14 cellular contexts compared by ENCODE assay signal in genomic region chr20:21183722-21184121, GRCh38. TPM values are rescaled to one million over a fixed set of nuclear protein-coding genes. Genes with fewer than 3 reads are reported as not detected.
A peak's percentile ranks its signal among the peaks of the same experiment; 100 is the strongest.
DNase-seq lines count a peak whose midpoint lies in the region; ATAC-seq, FAIRE-seq and TF ChIP-seq lines count a peak whose summit lies in the region.
"Had no signal": no experiment of that assay in that cellular context is flagged by ENCODE, and none has a peak within 500 bp of the region (broad histone marks: within the 10 kb centered on the region; RNA-seq: fewer than 3 reads in every experiment).

No MANE protein-coding gene starts in this region.

- no peak overlapping the region for H3K23ac ChIP-seq in H1 (ENCODE audit: insufficient read length)
- H3K23ac ChIP-seq in trophoblast cell (ENCODE audit: low read length) = no peak overlapping the region

- H3K18ac ChIP-seq in H1 (ENCODE audit: extremely low read depth, low read length) (no peak overlapping the region), trophoblast cell (ENCODE audit: low read length) (no peak overlapping the region)

- no peak for TF ChIP-seq RAD21 in H1 (IDR thresholded peaks at IDR 0.05 in 1 of 2, conservative IDR thresholded peaks at IDR 0.05 in 1 of 2; ENCODE audit: low read depth in 2 of 2, low read length in 2 of 2)

- H3K27ac ChIP-seq in H1 (ENCODE audit: low read depth, low read length) = no peak overlapping the region
- peak overlapping the region in 3 of 4 donors; percentile 53 to 69 (median 54) for H3K27ac ChIP-seq in gastrocnemius medialis
- H3K27ac ChIP-seq in trophoblast cell (ENCODE audit: low read depth, low read length) = no peak overlapping the region
- no peak overlapping the region for H3K27ac ChIP-seq in Karpas-422 (ENCODE audit: low read length)
- H3K27ac ChIP-seq in substantia nigra (ENCODE audit: low read depth, low read length, poor library complexity, severe bottlenecking) = no peak overlapping the region

- intact Hi-C loops in gastrocnemius medialis (cut with DNase I; ENCODE audit: low total_unique reads) = loop anchor here (5.0 kb wide), 1 partner anchor 56 kb away; the partner anchor contains the start of gene KIZ

- no peaks in the 10 kb centered on the region for H3K23me2 ChIP-seq in H1 (ENCODE audit: low read depth, low read length)

- H3K9ac ChIP-seq in H1 (replicated peaks in 1 of 4; ENCODE audit: extremely low read depth in 1 of 4, low read depth in 3 of 4, low read length in 3 of 4) (no peak overlapping the region), trophoblast cell (ENCODE audit: low read length) (no peak overlapping the region), Karpas-422 (ENCODE audit: low read length) (no peak overlapping the region)

- no peak overlapping the region for H4K8ac ChIP-seq in H1 (ENCODE audit: extremely low read depth, insufficient read depth, low read length)
- no peak overlapping the region for H4K8ac ChIP-seq in trophoblast cell (ENCODE audit: low read depth, low read length)

- H4K12ac ChIP-seq in trophoblast cell (ENCODE audit: low read depth, low read length) = no peak overlapping the region

- H3K9me3 ChIP-seq in H1 (ENCODE audit: insufficient read depth in 2 of 2, low read depth in 1 of 2, low read length in 1 of 2) (no peaks in the 10 kb centered on the region), gastrocnemius medialis (no peaks in the 10 kb centered on the region), trophoblast cell (ENCODE audit: insufficient read depth, low read depth, low read length) (no peaks in the 10 kb centered on the region), Karpas-422 (ENCODE audit: low read length) (no peaks in the 10 kb centered on the region)

- H2BK15ac ChIP-seq in H1 (ENCODE audit: low read length) = no peak overlapping the region

- H3K56ac ChIP-seq in H1 (replicated peaks; ENCODE audit: insufficient read length, low read depth, low read length) = no peak overlapping the region

- no peak for TF ChIP-seq EP300 in H1 (IDR thresholded peaks at IDR 0.05; ENCODE audit: borderline replicate concordance in 1 of 2, low read depth in 2 of 2, low read length in 2 of 2)

- no peak for ATAC-seq in gastrocnemius medialis
- ATAC-seq: esophagus mucosa had no signal

- POLR2A ChIA-PET in H1 (lab: Charles Lee; ENCODE audit: partially characterized antibody) = interaction anchor here (1.1 to 1.8 kb wide), 5 partner anchors 8 to 119 kb away, joined by 3 to 7 read pairs (median 4); partner anchors contain the start of gene XRN2

- TF ChIP-seq CTCF in H1 (IDR thresholded peaks at IDR 0.05; ENCODE audit: control extremely low read depth in 1 of 3, insufficient read depth in 1 of 3, low read depth in 1 of 3, low read length in 3 of 3) (no peak), gastrocnemius medialis (IDR thresholded peaks at IDR 0.05 in 4 of 5, conservative IDR thresholded peaks at IDR 0.05 in 1 of 5) (no peak)

- no peaks in the 10 kb centered on the region for H3K36me3 ChIP-seq in H1 (ENCODE audit: control insufficient read depth in 2 of 4, insufficient read depth in 4 of 4, low read length in 3 of 4)
- no peaks in the 10 kb centered on the region for H3K36me3 ChIP-seq in gastrocnemius medialis
- H3K36me3 ChIP-seq in trophoblast cell (ENCODE audit: control insufficient read depth in 1 of 2, insufficient read depth in 2 of 2, low read length in 2 of 2) = no peaks in the 10 kb centered on the region
- H3K36me3 ChIP-seq in Karpas-422 (ENCODE audit: insufficient read depth, low read length) = no peaks in the 10 kb centered on the region

- H3K4me3 ChIP-seq in H1 (ENCODE audit: extremely low read depth in 1 of 4, insufficient read depth in 2 of 4, low read depth in 3 of 4, low read length in 4 of 4) = no peak overlapping the region
- H3K4me3 ChIP-seq in gastrocnemius medialis = no peak overlapping the region
- H3K4me3 ChIP-seq in trophoblast cell (ENCODE audit: low read depth, low read length) = no peak overlapping the region
- H3K4me3 ChIP-seq in Karpas-422 (ENCODE audit: low read length) = no peak overlapping the region

- H3K79me1 ChIP-seq in H1 (ENCODE audit: low read depth, low read length) (no peaks in the 10 kb centered on the region), trophoblast cell (ENCODE audit: low read length) (no peaks in the 10 kb centered on the region)

- H2BK12ac ChIP-seq in H1 (ENCODE audit: low read depth, low read length) (peak overlapping the region; percentile 32), trophoblast cell (ENCODE audit: low read length) (no peak overlapping the region)

- H3K9me2 ChIP-seq in Karpas-422 (replicated peaks; ENCODE audit: insufficient read depth, low read length) = no peaks in the 10 kb centered on the region

- in situ Hi-C loops in gastrocnemius medialis (cut with MboI; ENCODE audit: low sequenced_read_pairs in 4 of 4) = no loop called here

- no peak overlapping the region for H4K5ac ChIP-seq in H1 (ENCODE audit: insufficient read length, low read depth, low read length)

- H3K4me1 ChIP-seq in H1 (replicated peaks in 1 of 4; ENCODE audit: control insufficient read depth in 3 of 4, insufficient read depth in 4 of 4, low read length in 3 of 4) (peaks cover 6 to 14% (median 11%) of the 10 kb centered on the region in 4 experiments; a peak in 5 of 7 replicates), gastrocnemius medialis (peaks cover 15 to 18% of the 10 kb centered on the region in 2 donors), trophoblast cell (ENCODE audit: control insufficient read depth in 1 of 2, insufficient read depth in 2 of 2, low read length in 2 of 2) (peaks cover 0 to 2% of the 10 kb centered on the region in 2 experiments), Karpas-422 (ENCODE audit: low read length) (no peaks in the 10 kb centered on the region)

- H4K20me1 ChIP-seq in H1 (replicated peaks in 1 of 2; ENCODE audit: control insufficient read depth in 1 of 2, insufficient read depth in 2 of 2, low read length in 2 of 2) (no peaks in the 10 kb centered on the region), Karpas-422 (ENCODE audit: insufficient read depth, low read depth, low read length) (no peaks in the 10 kb centered on the region)

- H3K4me2 ChIP-seq in H1 (ENCODE audit: insufficient read depth in 1 of 2, low read depth in 2 of 2, low read length in 2 of 2) = no peak overlapping the region
- no peak overlapping the region for H3K4me2 ChIP-seq in trophoblast cell (ENCODE audit: low read length)
- H3K4me2 ChIP-seq in Karpas-422 (ENCODE audit: low read depth, low read length, poor library complexity, severe bottlenecking) = no peak overlapping the region

- H4K91ac ChIP-seq in H1 (replicated peaks; ENCODE audit: insufficient read length, low read length) (peak overlapping the region; percentile 82), trophoblast cell (ENCODE audit: low read depth, low read length) (no peak overlapping the region)

- WGBS in H1 (ENCODE audit: extremely low coverage in 1 of 2, insufficient coverage in 1 of 2, insufficient read length in 1 of 2, insufficient replicate concordance in 2 of 2, low coverage in 1 of 2, low lambda C conversion rate in 2 of 2, missing lambda C conversion rate in 1 of 2), 2 experiments = 82% methylated on average over 2 of the region's 2 CpGs; no CpG with 5 or more reads in 1 of the 2 experiments
- no CpG with 5 or more reads among the region's 2 CpGs for WGBS in trophoblast cell (ENCODE audit: extremely low coverage, insufficient coverage, insufficient read length)

- FAIRE-seq in H1 (lab: Jason Lieb, UNC) (no peak), GM12891 (lab: Jason Lieb, UNC) (no peak)

- TF ChIP-seq POLR2A in H1 (IDR thresholded peaks at IDR 0.05; ENCODE audit: control extremely low read depth in 1 of 2, low read depth in 2 of 2, low read length in 2 of 2) (no peak), gastrocnemius medialis (IDR thresholded peaks at IDR 0.05) (no peak), GM12891 (IDR thresholded peaks at IDR 0.05; ENCODE audit: low read depth, low read length) (no peak)

- H2AFZ ChIP-seq in H1 (ENCODE audit: low read length) (no peak overlapping the region), trophoblast cell (ENCODE audit: insufficient read depth, low read length, poor library complexity) (no peak overlapping the region), Karpas-422 (ENCODE audit: low read length) (no peak overlapping the region)

- H2AK5ac ChIP-seq in H1 (ENCODE audit: low read depth, low read length) = peak overlapping the region; percentile 79; the same call in 1 of the 2 replicates
- H2AK5ac ChIP-seq in trophoblast cell (ENCODE audit: low read length) = no peak overlapping the region

- H3K14ac ChIP-seq in H1 (ENCODE audit: insufficient read length) (no peak overlapping the region), trophoblast cell (ENCODE audit: low read length) (no peak overlapping the region)

- H3K79me2 ChIP-seq in H1 (ENCODE audit: control insufficient read depth in 1 of 2, insufficient read depth in 2 of 2, low read length in 2 of 2) (no peaks in the 10 kb centered on the region), trophoblast cell (ENCODE audit: control insufficient read depth, insufficient read depth, low read length, poor library complexity) (no peaks in the 10 kb centered on the region), Karpas-422 (ENCODE audit: low read length) (no peaks in the 10 kb centered on the region)

- no peak overlapping the region for H2BK5ac ChIP-seq in H1 (ENCODE audit: low read depth, low read length)
- H2BK5ac ChIP-seq in trophoblast cell (ENCODE audit: low read depth, low read length, poor library complexity) = no peak overlapping the region

- CTCF ChIA-PET in H1 (lab: Charles Lee; ENCODE audit: partially characterized antibody) = interaction anchor here (0.7 to 1.4 kb wide), 3 partner anchors 29 to 327 kb away, joined by 3 to 6 read pairs (median 3); no protein-coding TSS in a partner anchor

- H2BK120ac ChIP-seq in H1 (replicated peaks; ENCODE audit: low read depth, low read length) (peak overlapping the region; percentile 50), trophoblast cell (ENCODE audit: insufficient read depth, low read length, poor library complexity) (no peak overlapping the region)

- H3K4ac ChIP-seq in H1 (replicated peaks; ENCODE audit: insufficient read length, low read depth, low read length) (peak overlapping the region; percentile 93), trophoblast cell (ENCODE audit: low read depth, low read length) (no peak overlapping the region)

- no peak overlapping the region for H2BK20ac ChIP-seq in H1 (ENCODE audit: low read length)

- DNase-seq in EH (ENCODE audit: low read depth) = peak; percentile 69
- peak; percentile 73 for DNase-seq in M059J (ENCODE audit: low read depth)
- no peak for DNase-seq in H1 (ENCODE audit: low read depth in 1 of 2, low spot score in 2 of 2)
- no peak for DNase-seq in gastrocnemius medialis
- no peak for DNase-seq in GM12891 (ENCODE audit: insufficient read length, low spot score)
- no peak for DNase-seq in trophoblast cell
- no peak for DNase-seq in Karpas-422
- no peak for DNase-seq in substantia nigra (lab: John Stamatoyannopoulos, UW)
- DNase-seq: activated CD4-positive, CD25-positive, alpha-beta regulatory T cell; midbrain; NCI-H82; posterior cingulate gyrus; stimulated activated CD4-positive, alpha-beta T cell treated with anti-CD3 and anti-CD28 coated beads, Interleukin-1b, Interleukin-23, amount 100 ng/mL, for 48 hours had no signal

- no peaks in the 10 kb centered on the region for H3K27me3 ChIP-seq in H1 (replicated peaks in 1 of 4; ENCODE audit: control insufficient read depth in 3 of 4, extremely low read depth in 1 of 4, insufficient read depth in 3 of 4, low read length in 3 of 4)
- H3K27me3 ChIP-seq in gastrocnemius medialis = no peaks in the 10 kb centered on the region
- H3K27me3 ChIP-seq in trophoblast cell (ENCODE audit: insufficient read depth, low read length) = no peaks in the 10 kb centered on the region
- H3K27me3 ChIP-seq in Karpas-422 (ENCODE audit: low read length) = no peaks in the 10 kb centered on the region

RNA-seq across cellular contexts. Expression of gene KIZ, which starts 57.8 kb away (rescaled TPM):
- total RNA-seq in M059J (2014; rRNA removed; shearing (Covaris generic)) = 13.8 and 18.9 TPM in 2 replicates
- 47.9 and 51.7 TPM in 2 replicates for total RNA-seq in H1 (2021; fragmentation: NEBNext Ultra II Directional; extraction: Animal tissue kit (Norgen Biotek cat#: 25700))
- polyA plus RNA-seq in H1 (2011; rRNA removed) = 12.7 and 13.0 TPM in 2 replicates
- polyA plus RNA-seq in H1 (2011; cell fraction: cytosol; rRNA removed) = 26.3 TPM
- polyA plus RNA-seq in H1 (2011; cell fraction: nucleus; rRNA removed) = 36.0 TPM
- polyA plus RNA-seq in H1 (2012, experiment 1 of 2) = 20.3 to 41.2 TPM (median 27.0 TPM) in 4 replicates
- polyA plus RNA-seq in H1 (2012, experiment 2 of 2) = 2.5 TPM
- 47.2 TPM for polyA plus RNA-seq in H1 (2013, experiment 1 of 2)
- 45.8 TPM for polyA plus RNA-seq in H1 (2013, experiment 2 of 2)
- polyA minus RNA-seq in H1 (2011; rRNA and poly(A)+ RNA removed) = 16.4 and 25.0 TPM in 2 replicates
- 21.0 TPM for polyA minus RNA-seq in H1 (2011; cell fraction: cytosol; rRNA and poly(A)+ RNA removed)
- polyA minus RNA-seq in H1 (2011; cell fraction: nucleus; rRNA and poly(A)+ RNA removed) = 30.8 TPM
- 10 to 100 TPM; 21.1 to 66.6 (median 34.6) TPM for total RNA-seq in gastrocnemius medialis
- polyA plus RNA-seq in GM12891 (2012; ENCODE audit: low read depth, missing spikeins) = 8.5 TPM
- polyA plus RNA-seq in trophoblast cell (2013) = 8.9 and 9.2 TPM in 2 replicates
- total RNA-seq in Karpas-422 (2014; rRNA removed; shearing (Covaris generic); ENCODE audit: low replicate concordance) = 22.1 and 23.0 TPM in 2 replicates

Comparison
In these comparisons a context has a peak if more than half of its experiments do, and no peak if none do; other contexts are left out.
1. DNase-seq: peak in EH (single experiment) and M059J (single experiment); none in H1 (0 of 2), gastrocnemius medialis (0 of 2), GM12891 (single experiment), trophoblast cell (0 of 2), Karpas-422 (single experiment) and substantia nigra (0 of 49).
2. H3K27ac ChIP-seq: peak in gastrocnemius medialis (3 of 4); none in H1 (single experiment), trophoblast cell (single experiment), Karpas-422 (single experiment) and substantia nigra (single experiment).